2 cellular contexts compared by ENCODE assay signal in the genomic region with DNA sequence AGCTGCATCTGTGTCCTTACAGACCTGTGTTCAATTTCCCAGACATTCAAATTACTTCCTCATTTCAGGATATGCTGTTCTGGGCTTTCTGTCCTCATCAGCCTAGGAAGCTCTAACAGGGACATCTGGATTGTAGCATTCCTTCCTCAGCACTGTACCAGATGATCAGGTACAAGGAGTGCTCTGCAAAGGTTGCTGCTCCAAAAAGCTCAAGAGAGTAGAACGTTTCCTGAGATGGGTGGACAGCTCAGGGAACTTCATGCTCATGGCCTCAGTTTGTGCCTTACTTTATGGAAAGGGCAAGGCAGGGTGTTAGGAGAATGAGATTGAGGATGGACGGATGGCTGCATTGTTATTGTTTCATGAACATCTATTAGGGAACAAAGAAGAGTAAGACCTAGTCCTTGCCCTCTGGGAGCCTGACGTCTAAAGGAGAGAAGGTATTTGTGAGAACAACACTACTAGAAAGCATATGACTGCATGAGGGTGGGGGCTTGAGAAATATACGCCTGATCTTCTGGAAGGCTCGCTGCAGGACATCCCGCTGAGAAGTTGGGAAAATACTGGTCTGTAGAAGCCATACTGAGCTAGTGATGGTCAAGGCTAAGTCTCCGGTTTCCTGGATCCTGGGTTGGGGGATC.
TF ChIP-seq lines count a peak whose summit lies in the region.

No MANE protein-coding gene starts in this region.

TF ChIP-seq in A549, 52 proteins besides CTCF, POLR2A, EP300 and RAD21:
- TF ChIP-seq JUN (IDR thresholded peaks at IDR 0.05) (no peak), RNF2 (IDR thresholded peaks at IDR 0.05; ENCODE audit: borderline replicate concordance, low read depth) (no peak), TFCP2L1 (CRISPR knock-in tag; IDR thresholded peaks at IDR 0.05) (no peak), SREBF2 (IDR thresholded peaks at IDR 0.05) (no peak), CHD2 (IDR thresholded peaks at IDR 0.05; ENCODE audit: low read length, partially characterized antibody) (no peak), ZC3H11A (IDR thresholded peaks at IDR 0.05) (no peak), ZNF302 (CRISPR knock-in tag; IDR thresholded peaks at IDR 0.05) (no peak), RFX5 (IDR thresholded peaks at IDR 0.05) (no peak), HOXB13 (CRISPR knock-in tag; IDR thresholded peaks at IDR 0.05; ENCODE audit: low read depth) (no peak)
TF ChIP-seq in A549: peak in this region for 0.

TF ChIP-seq in H1, 55 proteins besides CTCF, POLR2A, EP300 and RAD21:
- TF ChIP-seq KDM4A (IDR thresholded peaks at IDR 0.05; ENCODE audit: low read depth, low read length, severe bottlenecking): no peak
- TF ChIP-seq POLR2AphosphoS5 (IDR thresholded peaks at IDR 0.05; ENCODE audit: low read depth, low read length): 0 out of 2 replicates have a peak, but pooled peaks have one; percentile 5
